ENCODE assay signal across 27 cellular contexts in genomic region chr2:200144571-200144970, GRCh38.
DNase-seq lines count a peak whose midpoint lies in the region; ATAC-seq, FAIRE-seq and TF ChIP-seq lines count a peak whose summit lies in the region.
"Had no signal": no experiment of that assay in that cellular context is flagged by ENCODE, and none has a peak within 500 bp of the region (broad histone marks: within the 10 kb centered on the region; RNA-seq: fewer than 3 reads in every experiment).

No MANE protein-coding gene starts in this region.

- no peaks in the 10 kb centered on the region for H3K36me3 ChIP-seq in H1 (ENCODE audit: control insufficient read depth in 2 of 4, insufficient read depth in 4 of 4, low read length in 3 of 4)
- no peaks in the 10 kb centered on the region for H3K36me3 ChIP-seq in neuronal stem cell (replicated peaks in 1 of 2; ENCODE audit: control insufficient read depth in 2 of 2, insufficient read depth in 2 of 2, low read length in 2 of 2)
- H3K36me3 ChIP-seq: BE2C; BLaER1 treated with 17β-estradiol and CSF1 and Interleukin-3, amounts not matched to agents 10 nM and 100 nM had no signal

- no peak overlapping the region for H2AFZ ChIP-seq in H1 (ENCODE audit: low read length)
- H2AFZ ChIP-seq in neuronal stem cell (ENCODE audit: low read length), result no peak overlapping the region
- H2AFZ ChIP-seq: GM23248 had no signal

- no peaks in the 10 kb centered on the region for H3K4me1 Mint-ChIP-seq in stimulated activated effector memory CD8-positive, alpha-beta T cell treated with anti-CD3 and anti-CD28 coated beads, Interleukin-12 subunit alpha, Interleukin-12 subunit beta, amount 100 ng/mL, for 72 hours
- no peaks in the 10 kb centered on the region for H3K4me1 Mint-ChIP-seq in activated T-cell treated with anti-CD3 and anti-CD28 coated beads, Interleukin-2, amount 50 U/mL, for 72 hours (ENCODE audit: low read depth)
- H3K4me1 Mint-ChIP-seq: CD14-positive monocyte; CD8-positive, alpha-beta memory T cell had no signal

- FAIRE-seq in A549 (lab: Jason Lieb, UNC) (no peak), H1 (lab: Jason Lieb, UNC) (no peak)
- FAIRE-seq: A204.1, D721Med, GM12878, GM19239 had no signal

- H3K4me2 ChIP-seq in A549 (no peak overlapping the region), H1 (ENCODE audit: insufficient read depth in 1 of 2, low read depth in 2 of 2, low read length in 2 of 2) (no peak overlapping the region), neuronal stem cell (ENCODE audit: insufficient read depth, low read length, poor library complexity, severe bottlenecking) (no peak overlapping the region)
- H3K4me2 ChIP-seq: BLaER1 treated with 17β-estradiol and CSF1 and Interleukin-3, amounts not matched to agents 10 nM and 100 nM had no signal

- H4K91ac ChIP-seq in H1 (replicated peaks; ENCODE audit: insufficient read length, low read length) (no peak overlapping the region), neuronal stem cell (ENCODE audit: low read depth, low read length, poor library complexity) (no peak overlapping the region)

- CTCF ChIA-PET in A549 (lab: Yijun Ruan, JAX) (no interaction called here), H1 (lab: Charles Lee; ENCODE audit: partially characterized antibody) (interaction anchor here (0.9 to 1.4 kb wide), 2 partner anchors 11 to 339 kb away, joined by 3 read pairs; no protein-coding TSS in a partner anchor)

- H3K56ac ChIP-seq in H1 (replicated peaks; ENCODE audit: insufficient read length, low read depth, low read length), result no peak overlapping the region

- no peak for ATAC-seq in A549
- ATAC-seq in stimulated activated effector memory CD8-positive, alpha-beta T cell treated with anti-CD3 and anti-CD28 coated beads, Interleukin-12 subunit alpha, Interleukin-12 subunit beta, amount 100 ng/mL, for 72 hours, result peak; percentile 8
- no peak for ATAC-seq in activated T-cell treated with anti-CD3 and anti-CD28 coated beads, Interleukin-2, amount 50 U/mL, for 72 hours (replicated peaks in 1 of 2)
- ATAC-seq in HG03571 (IDR thresholded peaks at IDR 0.05; ENCODE audit: unreplicated experiment), result no peak
- ATAC-seq: GM12878, HCT116 had no signal

- H3K23me2 ChIP-seq in H1 (ENCODE audit: low read depth, low read length), result no peaks in the 10 kb centered on the region

- H3K23ac ChIP-seq in H1 (ENCODE audit: insufficient read length), result no peak overlapping the region
- H3K23ac ChIP-seq in neuronal stem cell (ENCODE audit: low read depth, low read length, poor library complexity), result no peak overlapping the region

- no peak overlapping the region for H3K4ac ChIP-seq in H1 (replicated peaks; ENCODE audit: insufficient read length, low read depth, low read length)
- H3K4ac ChIP-seq in neuronal stem cell (ENCODE audit: low read length), result no peak overlapping the region

- H3K4me1 ChIP-seq in A549 (no peaks in the 10 kb centered on the region), H1 (replicated peaks in 1 of 4; ENCODE audit: control insufficient read depth in 3 of 4, insufficient read depth in 4 of 4, low read length in 3 of 4) (no peaks in the 10 kb centered on the region; a peak in 1 of 7 replicates), neuronal stem cell (ENCODE audit: control insufficient read depth in 2 of 2, insufficient read depth in 1 of 2, low read depth in 1 of 2, low read length in 2 of 2) (no peaks in the 10 kb centered on the region)
- H3K4me1 ChIP-seq: BE2C; BLaER1 treated with 17β-estradiol and CSF1 and Interleukin-3, amounts not matched to agents 10 nM and 100 nM had no signal

- H3K27me3 Mint-ChIP-seq in activated T-cell treated with anti-CD3 and anti-CD28 coated beads, Interleukin-2, amount 50 U/mL, for 72 hours (ENCODE audit: low read depth), result peaks cover 4% of the 10 kb centered on the region

- H2AK5ac ChIP-seq in H1 (ENCODE audit: low read depth, low read length), result no peak overlapping the region
- H2AK5ac ChIP-seq in neuronal stem cell (ENCODE audit: low read depth, low read length), result no peak overlapping the region

- no peaks in the 10 kb centered on the region for H3K79me2 ChIP-seq in H1 (ENCODE audit: control insufficient read depth in 1 of 2, insufficient read depth in 2 of 2, low read length in 2 of 2)

- no peaks in the 10 kb centered on the region for H3K79me1 ChIP-seq in H1 (ENCODE audit: low read depth, low read length)
- H3K79me1 ChIP-seq in neuronal stem cell (ENCODE audit: low read depth, low read length), result no peaks in the 10 kb centered on the region

- H2BK5ac ChIP-seq in H1 (ENCODE audit: low read depth, low read length) (no peak overlapping the region), neuronal stem cell (ENCODE audit: low read length) (no peak overlapping the region)

- H3K9me3 Mint-ChIP-seq in stimulated activated effector memory CD8-positive, alpha-beta T cell treated with anti-CD3 and anti-CD28 coated beads, Interleukin-12 subunit alpha, Interleukin-12 subunit beta, amount 100 ng/mL, for 72 hours, result no peaks in the 10 kb centered on the region
- H3K9me3 Mint-ChIP-seq in activated T-cell treated with anti-CD3 and anti-CD28 coated beads, Interleukin-2, amount 50 U/mL, for 72 hours, result peaks cover 3 to 5% of the 10 kb centered on the region in 2 donors

- TF ChIP-seq CTCF in A549 (IDR thresholded peaks at IDR 0.05), result no peak
- no peak for TF ChIP-seq CTCF in H1 (IDR thresholded peaks at IDR 0.05; ENCODE audit: control extremely low read depth in 1 of 3, insufficient read depth in 1 of 3, low read depth in 1 of 3, low read length in 3 of 3)

- H3K27ac ChIP-seq in A549 (no peak overlapping the region), H1 (ENCODE audit: low read depth, low read length) (no peak overlapping the region), neuronal stem cell (replicated peaks; ENCODE audit: low read length) (no peak overlapping the region)
- H3K27ac ChIP-seq: 22Rv1; BLaER1 treated with 17β-estradiol and CSF1 and Interleukin-3, amounts not matched to agents 10 nM and 100 nM; GM23248 had no signal

- H3K18ac ChIP-seq in H1 (ENCODE audit: extremely low read depth, low read length) (no peak overlapping the region), neuronal stem cell (ENCODE audit: low read length) (no peak overlapping the region)

- DNase-seq in A549 (ENCODE audit: low read depth in 1 of 2, low spot score in 1 of 2) (no peak), H1 (ENCODE audit: low read depth in 1 of 2, low spot score in 2 of 2) (no peak), neuronal stem cell (ENCODE audit: low spot score) (no peak), HPDE6-E6E7 (ENCODE audit: extremely low spot score) (no peak)
- DNase-seq in stimulated activated effector memory CD8-positive, alpha-beta T cell treated with anti-CD3 and anti-CD28 coated beads, Interleukin-12 subunit alpha, Interleukin-12 subunit beta, amount 100 ng/mL, for 72 hours (ENCODE audit: low spot score in 2 of 2), result no peak
- no peak for DNase-seq in activated T-cell treated with anti-CD3 and anti-CD28 coated beads, Interleukin-2, amount 50 U/mL, for 72 hours
- DNase-seq: ACHN; AML-193; BE2C; CD4-positive, alpha-beta T cell; CD8-positive, alpha-beta memory T cell; DMS 273 treated with DMSO at 0.1 percent for 48 hours; DMS79; EL; GDM1; GM23248; H9; HFFc6 had no signal

- no peak for TF ChIP-seq EP300 in A549 (IDR thresholded peaks at IDR 0.05)
- no peak for TF ChIP-seq EP300 in H1 (IDR thresholded peaks at IDR 0.05; ENCODE audit: borderline replicate concordance in 1 of 2, low read depth in 2 of 2, low read length in 2 of 2)

- H3K14ac ChIP-seq in H1 (ENCODE audit: insufficient read length) (no peak overlapping the region), neuronal stem cell (ENCODE audit: low read length) (peak overlapping the region; percentile 0)

- H2BK15ac ChIP-seq in H1 (ENCODE audit: low read length), result 0 out of 2 replicates have a peak overlapping the region, but pooled peaks have one; percentile 21
- no peak overlapping the region for H2BK15ac ChIP-seq in neuronal stem cell (ENCODE audit: low read length)

- peaks cover 0 to 1% (median 0%) of the 10 kb centered on the region in 4 experiments; a peak in 1 of 7 replicates for H3K27me3 ChIP-seq in H1 (replicated peaks in 1 of 4; ENCODE audit: control insufficient read depth in 3 of 4, extremely low read depth in 1 of 4, insufficient read depth in 3 of 4, low read length in 3 of 4)
- no peaks in the 10 kb centered on the region for H3K27me3 ChIP-seq in neuronal stem cell (ENCODE audit: control insufficient read depth in 3 of 3, insufficient read depth in 3 of 3, low read depth in 1 of 3, low read length in 3 of 3)
- H3K27me3 ChIP-seq: BE2C; BLaER1 treated with 17β-estradiol and CSF1 and Interleukin-3, amounts not matched to agents 10 nM and 100 nM had no signal

- H3K4me3 ChIP-seq in A549 (no peak overlapping the region), H1 (ENCODE audit: extremely low read depth in 1 of 4, insufficient read depth in 2 of 4, low read depth in 3 of 4, low read length in 4 of 4) (no peak overlapping the region), neuronal stem cell (ENCODE audit: low read length in 2 of 2) (no peak overlapping the region)
- H3K4me3 ChIP-seq: BLaER1 treated with 17β-estradiol and CSF1 and Interleukin-3, amounts not matched to agents 10 nM and 100 nM; GM12878; GM23248 had no signal

- no peak overlapping the region for H2BK12ac ChIP-seq in H1 (ENCODE audit: low read depth, low read length)
- H2BK12ac ChIP-seq in neuronal stem cell (ENCODE audit: low read length), result no peak overlapping the region

- no peak overlapping the region for H3K4me3 Mint-ChIP-seq in stimulated activated effector memory CD8-positive, alpha-beta T cell treated with anti-CD3 and anti-CD28 coated beads, Interleukin-12 subunit alpha, Interleukin-12 subunit beta, amount 100 ng/mL, for 72 hours
- H3K4me3 Mint-ChIP-seq in activated T-cell treated with anti-CD3 and anti-CD28 coated beads, Interleukin-2, amount 50 U/mL, for 72 hours, result no peak overlapping the region
- H3K4me3 Mint-ChIP-seq: CD14-positive monocyte; CD4-positive, alpha-beta T cell; CD8-positive, alpha-beta memory T cell; H9; HFFc6 had no signal

- H4K20me1 ChIP-seq in H1 (replicated peaks in 1 of 2; ENCODE audit: control insufficient read depth in 1 of 2, insufficient read depth in 2 of 2, low read length in 2 of 2), result no peaks in the 10 kb centered on the region
- H4K20me1 ChIP-seq: BLaER1 treated with 17β-estradiol and CSF1 and Interleukin-3, amounts not matched to agents 10 nM and 100 nM had no signal

- H2BK120ac ChIP-seq in H1 (replicated peaks; ENCODE audit: low read depth, low read length) (no peak overlapping the region), neuronal stem cell (ENCODE audit: low read depth, low read length) (no peak overlapping the region)

- peaks cover 4% of the 10 kb centered on the region; the same call in 1 of the 3 replicates for H3K9me3 ChIP-seq in A549
- H3K9me3 ChIP-seq in H1 (ENCODE audit: insufficient read depth in 2 of 2, low read depth in 1 of 2, low read length in 1 of 2), result peaks cover 11 to 17% of the 10 kb centered on the region in 2 experiments
- H3K9me3 ChIP-seq in neuronal stem cell (replicated peaks in 1 of 2; ENCODE audit: control insufficient read depth in 2 of 2, insufficient read depth in 1 of 2, low read depth in 1 of 2, low read length in 2 of 2), result peaks cover 3 to 10% of the 10 kb centered on the region in 2 donors
- H3K9me3 ChIP-seq: BE2C had no signal

- no peak overlapping the region; the same call in 1 of the 2 replicates for H2BK20ac ChIP-seq in H1 (ENCODE audit: low read length)

- TF ChIP-seq RAD21 in A549 (conservative IDR thresholded peaks at IDR 0.05 in 1 of 2, IDR thresholded peaks at IDR 0.05 in 1 of 2) (no peak), H1 (IDR thresholded peaks at IDR 0.05 in 1 of 2, conservative IDR thresholded peaks at IDR 0.05 in 1 of 2; ENCODE audit: low read depth in 2 of 2, low read length in 2 of 2) (no peak)

- POLR2A ChIA-PET in A549 (lab: Yijun Ruan, JAX), result no interaction called here
- POLR2A ChIA-PET in H1 (lab: Charles Lee; ENCODE audit: partially characterized antibody), result no interaction called here

- no peak overlapping the region for H3K27ac Mint-ChIP-seq in stimulated activated effector memory CD8-positive, alpha-beta T cell treated with anti-CD3 and anti-CD28 coated beads, Interleukin-12 subunit alpha, Interleukin-12 subunit beta, amount 100 ng/mL, for 72 hours
- no peak overlapping the region for H3K27ac Mint-ChIP-seq in activated T-cell treated with anti-CD3 and anti-CD28 coated beads, Interleukin-2, amount 50 U/mL, for 72 hours
- H3K27ac Mint-ChIP-seq: CD14-positive monocyte; CD4-positive, alpha-beta T cell; CD8-positive, alpha-beta memory T cell; H9; HFFc6 had no signal

- H4K5ac ChIP-seq in H1 (ENCODE audit: insufficient read length, low read depth, low read length), result no peak overlapping the region

- no peaks in the 10 kb centered on the region for H3K36me3 Mint-ChIP-seq in stimulated activated effector memory CD8-positive, alpha-beta T cell treated with anti-CD3 and anti-CD28 coated beads, Interleukin-12 subunit alpha, Interleukin-12 subunit beta, amount 100 ng/mL, for 72 hours
- peaks cover 3% of the 10 kb centered on the region in 2 donors for H3K36me3 Mint-ChIP-seq in activated T-cell treated with anti-CD3 and anti-CD28 coated beads, Interleukin-2, amount 50 U/mL, for 72 hours (ENCODE audit: insufficient read depth in 2 of 2)
- H3K36me3 Mint-ChIP-seq: CD14-positive monocyte had no signal

- 47% methylated on average over 2 of the region's 2 CpGs for WGBS in A549 (ENCODE audit: missing lambda C conversion rate)
- WGBS in H1 (ENCODE audit: extremely low coverage in 1 of 2, insufficient coverage in 1 of 2, insufficient read length in 1 of 2, insufficient replicate concordance in 2 of 2, low coverage in 1 of 2, low lambda C conversion rate in 2 of 2, missing lambda C conversion rate in 1 of 2), 2 experiments, result 89% methylated on average over 2 of the region's 2 CpGs; no CpG with 5 or more reads in 1 of the 2 experiments
- WGBS in neuronal stem cell (ENCODE audit: extremely low coverage in 2 of 2, insufficient read length in 2 of 2, insufficient replicate concordance in 1 of 2), 2 donors, result no CpG with 5 or more reads among the region's 2 CpGs

- H3K9ac ChIP-seq in H1 (replicated peaks in 1 of 4; ENCODE audit: extremely low read depth in 1 of 4, low read depth in 3 of 4, low read length in 3 of 4) (no peak overlapping the region), neuronal stem cell (ENCODE audit: low read depth, low read length, poor library complexity) (no peak overlapping the region)
- H3K9ac ChIP-seq: BLaER1 treated with 17β-estradiol and CSF1 and Interleukin-3, amounts not matched to agents 10 nM and 100 nM; GM23248 had no signal

- TF ChIP-seq POLR2A in A549 (IDR thresholded peaks at IDR 0.05; ENCODE audit: low read length) (no peak), H1 (IDR thresholded peaks at IDR 0.05; ENCODE audit: control extremely low read depth in 1 of 2, low read depth in 2 of 2, low read length in 2 of 2) (no peak)

- no peak overlapping the region for H4K8ac ChIP-seq in H1 (ENCODE audit: extremely low read depth, insufficient read depth, low read length)
- H4K8ac ChIP-seq in neuronal stem cell (ENCODE audit: low read depth, low read length), result no peak overlapping the region
